In genomic region chr19:33374406-33374703, GRCh38 we compare ENCODE assay signal across 8 cellular contexts. TPM values are rescaled to one million over a fixed set of nuclear protein-coding genes. Genes with fewer than 3 reads are reported as not detected.
DNase-seq lines count a peak whose midpoint lies in the region; ATAC-seq, FAIRE-seq and TF ChIP-seq lines count a peak whose summit lies in the region.

No MANE protein-coding gene starts in this region.

- H3K4me3 ChIP-seq in BLaER1 treated with 17β-estradiol and CSF1 and Interleukin-3, amounts not matched to agents 10 nM and 100 nM = peak overlapping the region; percentile 75 to 97 (median 88)
- H3K4me3 ChIP-seq in HUES48 (ENCODE audit: low read depth, low read length) (peak overlapping the region; percentile 97), pancreas (peak overlapping the region; percentile 30 to 97 (median 82))

- peak overlapping the region; percentile 83 to 97 (median 93) for H3K4me2 ChIP-seq in BLaER1 treated with 17β-estradiol and CSF1 and Interleukin-3, amounts not matched to agents 10 nM and 100 nM

- no peaks in the 10 kb centered on the region for H3K9me3 ChIP-seq in BLaER1 treated with 17β-estradiol and CSF1 and Interleukin-3, amounts not matched to agents 10 nM and 100 nM (replicated peaks in 1 of 11)
- H3K9me3 ChIP-seq in HUES48 (ENCODE audit: control insufficient read depth, insufficient read depth, low read length) (no peaks in the 10 kb centered on the region), pancreas (no peaks in the 10 kb centered on the region)

- peaks cover 8 to 35% (median 26%) of the 10 kb centered on the region in 11 experiments for H3K36me3 ChIP-seq in BLaER1 treated with 17β-estradiol and CSF1 and Interleukin-3, amounts not matched to agents 10 nM and 100 nM
- H3K36me3 ChIP-seq in HUES48 (ENCODE audit: control insufficient read depth, insufficient read depth, low read length) (peaks cover 7% of the 10 kb centered on the region), pancreas (no peaks in the 10 kb centered on the region)

- peak overlapping the region; percentile 94 to 100 (median 99) for H3K9ac ChIP-seq in BLaER1 treated with 17β-estradiol and CSF1 and Interleukin-3, amounts not matched to agents 10 nM and 100 nM
- peak overlapping the region; percentile 94; the same call in 1 of the 2 replicates for H3K9ac ChIP-seq in HUES48 (ENCODE audit: low read depth, low read length)

- DNase-seq in fibroblast of peridontal ligament (ENCODE audit: extremely low read depth) (peak; percentile 45), pancreas (peak in 2 of 6 donors; percentile 43 to 49), SKM-1 (lab: John Stamatoyannopoulos, UW; ENCODE audit: unreplicated experiment) (no peak)

- H3K4me1 ChIP-seq in BLaER1 treated with 17β-estradiol and CSF1 and Interleukin-3, amounts not matched to agents 10 nM and 100 nM = peaks cover 50 to 63% (median 57%) of the 10 kb centered on the region in 10 experiments
- H3K4me1 ChIP-seq in HUES48 (ENCODE audit: control insufficient read depth, insufficient read depth, low read length) = peaks cover 35% of the 10 kb centered on the region
- H3K4me1 ChIP-seq in pancreas = peaks cover 16 to 35% (median 25%) of the 10 kb centered on the region in 3 donors

- intact Hi-C loops in pancreas (cut with DNase I) = no loop called here

- 1% methylated on average over 12 of the region's 12 CpGs for WGBS in pancreas, 2 donors

- FAIRE-seq in pancreas (lab: Jason Lieb, UNC) = no peak

- H3K27ac ChIP-seq in BLaER1 treated with 17β-estradiol and CSF1 and Interleukin-3, amounts not matched to agents 10 nM and 100 nM = peak overlapping the region; percentile 95 to 100 (median 100)
- H3K27ac ChIP-seq in HUES48 (ENCODE audit: low read depth, low read length) = no peak overlapping the region
- H3K27ac ChIP-seq in VCaP = peak overlapping the region; percentile 99
- peak overlapping the region; percentile 90 to 97 (median 96) for H3K27ac ChIP-seq in pancreas

- ATAC-seq in pancreas (peak in 2 of 4 donors; percentile 10 to 33), GM18498 (IDR thresholded peaks at IDR 0.05; ENCODE audit: unreplicated experiment) (no peak), HG03432 (IDR thresholded peaks at IDR 0.05; ENCODE audit: unreplicated experiment) (no peak)

- peaks cover 50 to 55% (median 53%) of the 10 kb centered on the region in 11 experiments for H4K20me1 ChIP-seq in BLaER1 treated with 17β-estradiol and CSF1 and Interleukin-3, amounts not matched to agents 10 nM and 100 nM

- TF ChIP-seq CTCF in VCaP (conservative IDR thresholded peaks at IDR 0.05) = no peak
- no peak for TF ChIP-seq CTCF in pancreas (IDR thresholded peaks at IDR 0.05)

- H3K27me3 ChIP-seq in BLaER1 treated with 17β-estradiol and CSF1 and Interleukin-3, amounts not matched to agents 10 nM and 100 nM = no peaks in the 10 kb centered on the region
- H3K27me3 ChIP-seq in HUES48 (ENCODE audit: control insufficient read depth, insufficient read depth, low read length) (peaks cover 3% of the 10 kb centered on the region; the same call in 1 of the 2 replicates), pancreas (no peaks in the 10 kb centered on the region)

RNA-seq across cellular contexts. Expression of gene CEBPG, which starts 0.8 kb away (rescaled TPM):
- 10 to 100 TPM in 2 of 6 donors, 1 to 10 TPM in 4; 6.2 to 34.5 (median 9.4) TPM for total RNA-seq in pancreas
- polyA plus RNA-seq in pancreas = 10 to 100 TPM in 1 of 2 donors, 1 to 10 TPM in 1; 7.0 to 11.6 TPM
